ENCODE assay signal across 31 cellular contexts in genomic region chr10:123784216-123784615, GRCh38.
"Had no signal": no experiment of that assay in that cellular context is flagged by ENCODE, and none has a peak within 500 bp of the region (broad histone marks: within the 10 kb centered on the region; RNA-seq: fewer than 3 reads in every experiment).

No MANE protein-coding gene starts in this region.

- H3K36me3 ChIP-seq: pancreas, prostate gland, right lobe of liver, spleen, suprapubic skin, transverse colon, upper lobe of right lung, uterus had no signal

- H3K4me3 ChIP-seq: pancreas, prostate gland, right lobe of liver, sigmoid colon, skin epidermis, smooth muscle cell, spleen, suprapubic skin, testis, tibial artery, transverse colon, upper lobe of right lung, uterus had no signal

- H3K4me3 Mint-ChIP-seq: naive B cell; naive thymus-derived CD8-positive, alpha-beta T cell; natural killer cell treated with Interleukin-12 subunit alpha and Interleukin-12 subunit beta and Interleukin-15 and Interleukin-18, amount 100 ng/mL, for 72 hours; nephron progenitor cell; neural crest cell; stimulated activated memory B cell treated with anti-CD40 and anti-IgM and Interleukin-4, amounts not matched to agents 10 μg/mL and 1 μg/mL and 100 μg/mL, for 72 hours; stimulated activated naive CD8-positive, alpha-beta T cell treated with anti-CD3 and anti-CD28 coated beads, Interleukin-15, amount 100 ng/mL, for 72 hours had no signal

- H3K4me1 ChIP-seq: pancreas, prostate gland, right lobe of liver, spleen, suprapubic skin, testis, transverse colon, upper lobe of right lung, uterus had no signal

- H3K27ac ChIP-seq: pancreas, prostate gland, right lobe of liver, skin epidermis, spleen, suprapubic skin, testis, tibial artery, transverse colon, upper lobe of right lung, uterus had no signal

- H3K27me3 ChIP-seq: pancreas, right lobe of liver, sigmoid colon, testis, tibial artery, transverse colon, upper lobe of right lung, uterus had no signal

- H3K27ac Mint-ChIP-seq: naive thymus-derived CD8-positive, alpha-beta T cell; natural killer cell treated with Interleukin-12 subunit alpha and Interleukin-12 subunit beta and Interleukin-15 and Interleukin-18, amount 100 ng/mL, for 72 hours; nephron progenitor cell; stimulated activated memory B cell treated with anti-CD40 and anti-IgM and Interleukin-4, amounts not matched to agents 10 μg/mL and 1 μg/mL and 100 μg/mL, for 72 hours; stimulated activated naive CD8-positive, alpha-beta T cell treated with anti-CD3 and anti-CD28 coated beads, Interleukin-15, amount 100 ng/mL, for 72 hours had no signal

- H3K9me3 Mint-ChIP-seq: natural killer cell treated with Interleukin-12 subunit alpha and Interleukin-12 subunit beta and Interleukin-15 and Interleukin-18, amount 100 ng/mL, for 72 hours; neural crest cell; stimulated activated memory B cell treated with anti-CD40 and anti-IgM and Interleukin-4, amounts not matched to agents 10 μg/mL and 1 μg/mL and 100 μg/mL, for 72 hours; stimulated activated naive CD8-positive, alpha-beta T cell treated with anti-CD3 and anti-CD28 coated beads, Interleukin-15, amount 100 ng/mL, for 72 hours had no signal

- H3K36me3 Mint-ChIP-seq: naive B cell; natural killer cell treated with Interleukin-12 subunit alpha and Interleukin-12 subunit beta and Interleukin-15 and Interleukin-18, amount 100 ng/mL, for 72 hours; stimulated activated memory B cell treated with anti-CD40 and anti-IgM and Interleukin-4, amounts not matched to agents 10 μg/mL and 1 μg/mL and 100 μg/mL, for 72 hours had no signal

- FAIRE-seq: pancreas had no signal

- DNase-seq: naive B cell; naive thymus-derived CD8-positive, alpha-beta T cell; nephron progenitor cell; occipital lobe; pancreas; retina; right cardiac atrium; right lobe of liver; sigmoid colon; spleen; stimulated activated CD4-positive, alpha-beta T cell treated with anti-CD3 and anti-CD28 coated beads, Interleukin-12 subunit alpha, Interleukin-12 subunit beta, amount 100 ng/mL, for 4 hours; stimulated activated CD4-positive, alpha-beta T cell treated with anti-CD3 and anti-CD28 coated beads, Interleukin-1b, Interleukin-23, amount 100 ng/mL, for 48 hours; stimulated activated CD4-positive, alpha-beta T cell treated with anti-CD3 and anti-CD28 coated beads, Interleukin-4, amount 100 ng/mL, for 1 hour; stimulated activated CD4-positive, alpha-beta T cell treated with anti-CD3 and anti-CD28 coated beads, Interleukin-4, amount 100 ng/mL, for 4 hours; stimulated activated CD8-positive, alpha-beta memory T cell treated with anti-CD3 and anti-CD28 coated beads, Interleukin-4, amount 100 ng/mL, for 48 hours; stimulated activated naive CD4-positive, alpha-beta T cell; stimulated activated naive CD8-positive, alpha-beta T cell treated with anti-CD3 and anti-CD28 coated beads, Interleukin-15, amount 100 ng/mL, for 72 hours; stimulated activated naive CD8-positive, alpha-beta T cell treated with anti-CD3 and anti-CD28 coated beads, Interleukin-15, Interleukin-2, amounts not matched to agents 100 U/mL and 50 U/mL, for 24 hours; substantia nigra; testis; tibial artery; transverse colon; upper lobe of right lung; uterus had no signal

- H3K4me2 ChIP-seq: smooth muscle cell had no signal

- H3K4me1 Mint-ChIP-seq: naive B cell; naive thymus-derived CD8-positive, alpha-beta T cell; nephron progenitor cell; stimulated activated memory B cell treated with anti-CD40 and anti-IgM and Interleukin-4, amounts not matched to agents 10 μg/mL and 1 μg/mL and 100 μg/mL, for 72 hours; stimulated activated naive CD8-positive, alpha-beta T cell treated with anti-CD3 and anti-CD28 coated beads, Interleukin-15, amount 100 ng/mL, for 72 hours had no signal

- H3K9me3 ChIP-seq: pancreas, prostate gland, right lobe of liver, sigmoid colon, suprapubic skin, testis, tibial artery, upper lobe of right lung, uterus had no signal
